39 cellular contexts compared by ENCODE assay signal in genomic region chr14:81243499-81243898, GRCh38.
"Had no signal": no experiment of that assay in that cellular context is flagged by ENCODE, and none has a peak within 500 bp of the region (broad histone marks: within the 10 kb centered on the region; RNA-seq: fewer than 3 reads in every experiment).

No MANE protein-coding gene starts in this region.

- H3K36me3 Mint-ChIP-seq: activated naive CD4-positive, alpha-beta T cell treated with anti-CD3 and anti-CD28 coated beads, Interleukin-2, amount 10 ng/mL, durations not matched to agents 7 days and 5 days; activated naive CD8-positive, alpha-beta T cell treated with anti-CD3 and anti-CD28 coated beads, Interleukin-2, amount 10 ng/mL, durations not matched to agents 7 days and 5 days had no signal

- H3K27me3 Mint-ChIP-seq: brain had no signal

- H3K4me1 ChIP-seq: adrenal gland, ascending aorta, body of pancreas, breast epithelium had no signal

- H3K4me3 Mint-ChIP-seq: activated naive CD4-positive, alpha-beta T cell treated with anti-CD3 and anti-CD28 coated beads for 36 hours; activated naive CD4-positive, alpha-beta T cell treated with anti-CD3 and anti-CD28 coated beads, Interleukin-2, amount 10 ng/mL, durations not matched to agents 7 days and 5 days; activated naive CD4-positive, alpha-beta T cell treated with anti-CD3 and anti-CD28 coated beads, Interleukin-2, amount 50 U/mL, for 24 hours; activated naive CD8-positive, alpha-beta T cell; activated naive CD8-positive, alpha-beta T cell treated with anti-CD3 and anti-CD28 coated beads for 36 hours; activated naive CD8-positive, alpha-beta T cell treated with anti-CD3 and anti-CD28 coated beads, Interleukin-2, amount 10 ng/mL, durations not matched to agents 7 days and 5 days; activated naive CD8-positive, alpha-beta T cell treated with anti-CD3 and anti-CD28 coated beads, Interleukin-2, amount 50 U/mL, for 24 hours; activated T-cell treated with anti-CD3 and anti-CD28 coated beads, Interleukin-2, amount 50 U/mL, for 4 hours; activated T-cell treated with anti-CD3 and anti-CD28 coated beads, Interleukin-2, amount 50 U/mL, for 72 hours; activated T-helper 1 cell treated with anti-CD3 and anti-CD28 coated beads, Interleukin-12 subunit alpha, Interleukin-12 subunit beta, Interleukin-2, Interleukin-4 antibody, amounts not matched to agents 30 ng/mL and 10 ng/mL and 1 ng/mL, durations not matched to agents 14 hours and 24 hours and 36 hours; activated T-helper 17 cell treated with anti-CD3 and anti-CD28 coated beads, Interleukin-2, amount 50 U/mL, for 72 hours; brain; central memory CD8-positive, alpha-beta T cell had no signal

- H3K27ac ChIP-seq: adrenal gland, ascending aorta, body of pancreas, brain microvascular endothelial cell, breast epithelium, cardiac muscle cell had no signal

- DNase-seq: activated effector memory CD4-positive, alpha-beta T cell treated with anti-CD3 and anti-CD28 coated beads, Interleukin-2, amount 50 U/mL, for 16 hours; activated effector memory CD4-positive, alpha-beta T cell treated with Interleukin-2 at 50 U/mL for 16 hours; activated gamma-delta T cell; activated gamma-delta T cell treated with Interleukin-2 at 50 U/mL for 16 hours; activated naive CD4-positive, alpha-beta T cell; activated naive CD4-positive, alpha-beta T cell treated with anti-CD3 and anti-CD28 coated beads for 36 hours; activated naive CD4-positive, alpha-beta T cell treated with anti-CD3 and anti-CD28 coated beads, Interleukin-2, amount 10 ng/mL, durations not matched to agents 7 days and 5 days; activated naive CD4-positive, alpha-beta T cell treated with anti-CD3 and anti-CD28 coated beads, Interleukin-2, amount 50 U/mL, for 16 hours; activated naive CD4-positive, alpha-beta T cell treated with Interleukin-2 at 50 U/mL for 16 hours; activated naive CD8-positive, alpha-beta T cell treated with anti-CD3 and anti-CD28 coated beads for 36 hours; activated naive CD8-positive, alpha-beta T cell treated with anti-CD3 and anti-CD28 coated beads, Interleukin-2, amount 10 ng/mL, durations not matched to agents 7 days and 5 days; activated naive CD8-positive, alpha-beta T cell treated with anti-CD3 and anti-CD28 coated beads, Interleukin-2, amount 50 U/mL, for 24 hours; activated T-cell treated with anti-CD3 and anti-CD28 coated beads, Interleukin-2, amount 50 U/mL, for 4 hours; activated T-cell treated with anti-CD3 and anti-CD28 coated beads, Interleukin-2, amount 50 U/mL, for 48 hours; activated T-cell treated with anti-CD3 and anti-CD28 coated beads, Interleukin-2, amount 50 U/mL, for 72 hours; adrenal gland; amniotic stem cell; amygdala; anterior cingulate cortex; aorta; body of pancreas; brain microvascular endothelial cell; caudate nucleus; central memory CD4-positive, alpha-beta T cell; cerebellar nuclear complex had no signal

- ATAC-seq: activated naive CD4-positive, alpha-beta T cell treated with anti-CD3 and anti-CD28 coated beads, Interleukin-2, amount 50 U/mL, for 72 hours; activated naive CD8-positive, alpha-beta T cell treated with anti-CD3 and anti-CD28 coated beads, Interleukin-2, amount 50 U/mL, for 24 hours; activated T-cell treated with anti-CD3 and anti-CD28 coated beads, Interleukin-2, amount 50 U/mL, for 4 hours; activated T-cell treated with anti-CD3 and anti-CD28 coated beads, Interleukin-2, amount 50 U/mL, for 72 hours; activated T-helper 17 cell treated with anti-CD3 and anti-CD28 coated beads, Interleukin-2, amount 50 U/mL, for 72 hours; body of pancreas had no signal

- FAIRE-seq: astrocyte, bronchial epithelial cell, colon had no signal

- H3K4me3 ChIP-seq: adrenal gland, ascending aorta, body of pancreas, breast epithelium, cardiac muscle cell had no signal

- H3K27ac Mint-ChIP-seq: activated naive CD4-positive, alpha-beta T cell treated with anti-CD3 and anti-CD28 coated beads for 36 hours; activated naive CD4-positive, alpha-beta T cell treated with anti-CD3 and anti-CD28 coated beads, Interleukin-2, amount 10 ng/mL, durations not matched to agents 7 days and 5 days; activated naive CD4-positive, alpha-beta T cell treated with anti-CD3 and anti-CD28 coated beads, Interleukin-2, amount 50 U/mL, for 24 hours; activated naive CD4-positive, alpha-beta T cell treated with anti-CD3 and anti-CD28 coated beads, Interleukin-2, amount 50 U/mL, for 72 hours; activated naive CD8-positive, alpha-beta T cell; activated naive CD8-positive, alpha-beta T cell treated with anti-CD3 and anti-CD28 coated beads for 36 hours; activated naive CD8-positive, alpha-beta T cell treated with anti-CD3 and anti-CD28 coated beads, Interleukin-2, amount 10 ng/mL, durations not matched to agents 7 days and 5 days; activated naive CD8-positive, alpha-beta T cell treated with anti-CD3 and anti-CD28 coated beads, Interleukin-2, amount 50 U/mL, for 24 hours; activated T-cell treated with anti-CD3 and anti-CD28 coated beads, Interleukin-2, amount 50 U/mL, for 72 hours; activated T-helper 1 cell treated with anti-CD3 and anti-CD28 coated beads, Interleukin-12 subunit alpha, Interleukin-12 subunit beta, Interleukin-2, Interleukin-4 antibody, amounts not matched to agents 30 ng/mL and 10 ng/mL and 1 ng/mL, durations not matched to agents 14 hours and 24 hours and 36 hours; activated T-helper 17 cell treated with anti-CD3 and anti-CD28 coated beads, Interleukin-2, amount 50 U/mL, for 72 hours; activated T-helper 2 cell treated with anti-CD3 and anti-CD28 coated beads, Interferon-gamma antibody, Interleukin-2, Interleukin-4, amounts not matched to agents 10 μg/mL and 5 μg/mL and 100 μg/mL, durations not matched to agents 14 hours and 24 hours and 36 hours; brain had no signal

- H3K9me3 ChIP-seq: adrenal gland, body of pancreas had no signal

- H3K27me3 ChIP-seq: adrenal gland, ascending aorta, body of pancreas, brain microvascular endothelial cell, breast epithelium, cardiac muscle cell had no signal

- H3K4me1 Mint-ChIP-seq: activated naive CD4-positive, alpha-beta T cell treated with anti-CD3 and anti-CD28 coated beads, Interleukin-2, amount 10 ng/mL, durations not matched to agents 7 days and 5 days; activated naive CD4-positive, alpha-beta T cell treated with anti-CD3 and anti-CD28 coated beads, Interleukin-2, amount 50 U/mL, for 24 hours; activated naive CD8-positive, alpha-beta T cell treated with anti-CD3 and anti-CD28 coated beads for 36 hours; activated naive CD8-positive, alpha-beta T cell treated with anti-CD3 and anti-CD28 coated beads, Interleukin-2, amount 10 ng/mL, durations not matched to agents 7 days and 5 days; activated naive CD8-positive, alpha-beta T cell treated with anti-CD3 and anti-CD28 coated beads, Interleukin-2, amount 50 U/mL, for 24 hours; activated T-helper 17 cell treated with anti-CD3 and anti-CD28 coated beads, Interleukin-2, amount 50 U/mL, for 72 hours; brain; central memory CD8-positive, alpha-beta T cell had no signal

- H3K36me3 ChIP-seq: adrenal gland, ascending aorta, brain microvascular endothelial cell, breast epithelium, cardiac muscle cell had no signal
